In genomic region chrX:41688154-41688553, GRCh38 we compare ENCODE assay signal across 3 cellular contexts.
TF ChIP-seq lines count a peak whose summit lies in the region.

No MANE protein-coding gene starts in this region.

TF ChIP-seq in A549, 52 proteins besides CTCF, POLR2A, EP300 and RAD21:
- TF ChIP-seq FOXS1 (CRISPR knock-in tag; IDR thresholded peaks at IDR 0.05) (no peak), HOXB13 (CRISPR knock-in tag; IDR thresholded peaks at IDR 0.05; ENCODE audit: low read depth) (no peak), HMGXB4 (CRISPR knock-in tag; IDR thresholded peaks at IDR 0.05; ENCODE audit: borderline replicate concordance) (no peak), NR3C1 (IDR thresholded peaks at IDR 0.05) (no peak), CEBPB (IDR thresholded peaks at IDR 0.05) (no peak), CHD2 (IDR thresholded peaks at IDR 0.05; ENCODE audit: low read length, partially characterized antibody) (no peak), HOXB5 (CRISPR knock-in tag; IDR thresholded peaks at IDR 0.05) (no peak), CBX8 (IDR thresholded peaks at IDR 0.05) (no peak), PHF8 (IDR thresholded peaks at IDR 0.05; ENCODE audit: borderline replicate concordance, low read depth) (no peak)
TF ChIP-seq in A549: peak in this region for 0.

TF ChIP-seq in K562, 482 proteins besides CTCF, POLR2A, EP300 and RAD21:
- no peak for TF ChIP-seq JUNB (CRISPR knock-in tag; conservative IDR thresholded peaks at IDR 0.05)
- TF ChIP-seq MAZ (CRISPR knock-in tag; conservative IDR thresholded peaks at IDR 0.05 in 1 of 2, IDR thresholded peaks at IDR 0.05 in 1 of 2): no peak
- TF ChIP-seq FOXM1 (IDR thresholded peaks at IDR 0.05; ENCODE audit: low read depth): peak; percentile 36; the same call in 1 of the 2 replicates
- no peak for TF ChIP-seq FOXM1 (CRISPR knock-in tag; IDR thresholded peaks at IDR 0.05; ENCODE audit: low read depth)
- no peak for TF ChIP-seq BRF2 (IDR thresholded peaks at IDR 0.05; ENCODE audit: borderline replicate concordance, insufficient read depth, insufficient read length)
- no peak for TF ChIP-seq ZBTB26 (CRISPR knock-in tag; IDR thresholded peaks at IDR 0.05)
TF ChIP-seq in K562: peak in this region for 1.

TF ChIP-seq in WTC11, 78 proteins besides CTCF, POLR2A, EP300 and RAD21:
- TF ChIP-seq MAX (CRISPR knock-in tag; IDR thresholded peaks at IDR 0.05): no peak
- TF ChIP-seq ZNF425 (CRISPR knock-in tag; conservative IDR thresholded peaks at IDR 0.05): no peak
- TF ChIP-seq ZNF423 (CRISPR knock-in tag; IDR thresholded peaks at IDR 0.05): no peak
- TF ChIP-seq CBFB (CRISPR knock-in tag; IDR thresholded peaks at IDR 0.05; ENCODE audit: low read depth): no peak
- no peak for TF ChIP-seq ZNF671 (CRISPR knock-in tag; IDR thresholded peaks at IDR 0.05)
- no peak for TF ChIP-seq IRF1 (CRISPR knock-in tag; IDR thresholded peaks at IDR 0.05)
- no peak for TF ChIP-seq SMAD4 (CRISPR knock-in tag; IDR thresholded peaks at IDR 0.05)
- no peak for TF ChIP-seq E2F5 (CRISPR knock-in tag; IDR thresholded peaks at IDR 0.05)
- TF ChIP-seq TEAD4 (CRISPR knock-in tag; IDR thresholded peaks at IDR 0.05): no peak
- TF ChIP-seq GTF2I (CRISPR knock-in tag; conservative IDR thresholded peaks at IDR 0.05): no peak
- TF ChIP-seq GABPB1 (CRISPR knock-in tag; IDR thresholded peaks at IDR 0.05): no peak
- TF ChIP-seq E2F1 (CRISPR knock-in tag; IDR thresholded peaks at IDR 0.05): no peak
